In the genomic region with DNA sequence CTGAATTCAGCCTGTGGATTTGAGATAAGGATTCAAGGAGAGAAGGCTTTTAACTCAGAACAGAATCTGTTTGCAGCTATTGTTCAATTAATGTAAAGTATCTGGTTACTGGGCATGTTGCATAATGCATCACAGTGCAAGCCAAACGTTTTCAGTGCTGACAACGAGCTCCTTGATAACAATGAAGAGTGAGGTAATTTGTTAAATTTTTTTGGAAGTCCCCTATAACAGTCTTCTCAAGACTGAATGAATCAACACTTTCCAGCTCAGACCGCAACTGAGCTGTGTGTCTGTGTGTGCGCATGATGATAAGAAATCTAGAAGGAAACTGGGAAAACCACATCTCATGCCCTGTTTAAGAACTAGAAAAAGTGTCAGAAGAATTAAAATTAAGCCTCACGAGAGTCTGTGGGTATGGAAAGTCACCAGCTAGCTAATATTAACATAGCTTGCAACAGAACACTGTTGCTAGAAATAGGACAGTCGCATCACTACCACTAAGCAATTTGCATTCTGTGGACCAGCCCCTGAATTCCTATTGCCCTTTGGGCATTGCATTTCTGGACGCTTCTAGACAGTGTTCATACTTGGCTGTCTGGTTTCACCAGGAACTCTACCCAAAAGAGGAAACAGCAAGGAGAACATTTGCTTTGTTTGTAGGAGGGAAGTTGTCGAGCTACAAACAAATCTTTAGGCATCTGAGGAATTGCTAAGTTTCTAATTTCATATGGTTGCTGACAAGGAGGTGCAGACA, we compare ENCODE assay signal across 1 cellular context.
TF ChIP-seq lines count a peak whose summit lies in the region.

No MANE protein-coding gene starts in this region.

TF ChIP-seq in HEK293, 187 proteins besides CTCF, POLR2A, EP300 and RAD21 (continued from another document and continues in another):
- TF ChIP-seq, protein P1, sequence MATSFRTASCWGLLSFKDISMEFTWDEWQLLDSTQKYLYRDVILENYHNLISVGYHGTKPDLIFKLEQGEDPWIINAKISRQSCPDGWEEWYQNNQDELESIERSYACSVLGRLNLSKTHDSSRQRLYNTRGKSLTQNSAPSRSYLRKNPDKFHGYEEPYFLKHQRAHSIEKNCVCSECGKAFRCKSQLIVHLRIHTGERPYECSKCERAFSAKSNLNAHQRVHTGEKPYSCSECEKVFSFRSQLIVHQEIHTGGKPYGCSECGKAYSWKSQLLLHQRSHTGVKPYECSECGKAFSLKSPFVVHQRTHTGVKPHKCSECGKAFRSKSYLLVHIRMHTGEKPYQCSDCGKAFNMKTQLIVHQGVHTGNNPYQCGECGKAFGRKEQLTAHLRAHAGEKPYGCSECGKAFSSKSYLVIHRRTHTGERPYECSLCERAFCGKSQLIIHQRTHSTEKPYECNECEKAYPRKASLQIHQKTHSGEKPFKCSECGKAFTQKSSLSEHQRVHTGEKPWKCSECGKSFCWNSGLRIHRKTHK (tag by site-specific recombination; IDR thresholded peaks at IDR 0.05): no peak
- TF ChIP-seq, protein P2, sequence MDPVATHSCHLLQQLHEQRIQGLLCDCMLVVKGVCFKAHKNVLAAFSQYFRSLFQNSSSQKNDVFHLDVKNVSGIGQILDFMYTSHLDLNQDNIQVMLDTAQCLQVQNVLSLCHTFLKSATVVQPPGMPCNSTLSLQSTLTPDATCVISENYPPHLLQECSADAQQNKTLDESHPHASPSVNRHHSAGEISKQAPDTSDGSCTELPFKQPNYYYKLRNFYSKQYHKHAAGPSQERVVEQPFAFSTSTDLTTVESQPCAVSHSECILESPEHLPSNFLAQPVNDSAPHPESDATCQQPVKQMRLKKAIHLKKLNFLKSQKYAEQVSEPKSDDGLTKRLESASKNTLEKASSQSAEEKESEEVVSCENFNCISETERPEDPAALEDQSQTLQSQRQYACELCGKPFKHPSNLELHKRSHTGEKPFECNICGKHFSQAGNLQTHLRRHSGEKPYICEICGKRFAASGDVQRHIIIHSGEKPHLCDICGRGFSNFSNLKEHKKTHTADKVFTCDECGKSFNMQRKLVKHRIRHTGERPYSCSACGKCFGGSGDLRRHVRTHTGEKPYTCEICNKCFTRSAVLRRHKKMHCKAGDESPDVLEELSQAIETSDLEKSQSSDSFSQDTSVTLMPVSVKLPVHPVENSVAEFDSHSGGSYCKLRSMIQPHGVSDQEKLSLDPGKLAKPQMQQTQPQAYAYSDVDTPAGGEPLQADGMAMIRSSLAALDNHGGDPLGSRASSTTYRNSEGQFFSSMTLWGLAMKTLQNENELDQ (tag by site-specific recombination; IDR thresholded peaks at IDR 0.05; ENCODE audit: low read depth): no peak
- no peak for TF ChIP-seq ZNF10 (tag by site-specific recombination; IDR thresholded peaks at IDR 0.05)
- TF ChIP-seq, protein P3, sequence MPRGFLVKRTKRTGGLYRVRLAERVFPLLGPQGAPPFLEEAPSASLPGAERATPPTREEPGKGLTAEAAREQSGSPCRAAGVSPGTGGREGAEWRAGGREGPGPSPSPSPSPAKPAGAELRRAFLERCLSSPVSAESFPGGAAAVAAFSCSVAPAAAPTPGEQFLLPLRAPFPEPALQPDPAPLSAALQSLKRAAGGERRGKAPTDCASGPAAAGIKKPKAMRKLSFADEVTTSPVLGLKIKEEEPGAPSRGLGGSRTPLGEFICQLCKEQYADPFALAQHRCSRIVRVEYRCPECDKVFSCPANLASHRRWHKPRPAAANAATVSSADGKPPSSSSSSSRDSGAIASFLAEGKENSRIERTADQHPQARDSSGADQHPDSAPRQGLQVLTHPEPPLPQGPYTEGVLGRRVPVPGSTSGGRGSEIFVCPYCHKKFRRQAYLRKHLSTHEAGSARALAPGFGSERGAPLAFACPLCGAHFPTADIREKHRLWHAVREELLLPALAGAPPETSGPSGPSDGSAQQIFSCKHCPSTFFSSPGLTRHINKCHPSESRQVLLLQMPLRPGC (tag by site-specific recombination; IDR thresholded peaks at IDR 0.05): no peak
- TF ChIP-seq ZNF248 (tag by site-specific recombination; IDR thresholded peaks at IDR 0.05): no peak
- TF ChIP-seq, protein P4, sequence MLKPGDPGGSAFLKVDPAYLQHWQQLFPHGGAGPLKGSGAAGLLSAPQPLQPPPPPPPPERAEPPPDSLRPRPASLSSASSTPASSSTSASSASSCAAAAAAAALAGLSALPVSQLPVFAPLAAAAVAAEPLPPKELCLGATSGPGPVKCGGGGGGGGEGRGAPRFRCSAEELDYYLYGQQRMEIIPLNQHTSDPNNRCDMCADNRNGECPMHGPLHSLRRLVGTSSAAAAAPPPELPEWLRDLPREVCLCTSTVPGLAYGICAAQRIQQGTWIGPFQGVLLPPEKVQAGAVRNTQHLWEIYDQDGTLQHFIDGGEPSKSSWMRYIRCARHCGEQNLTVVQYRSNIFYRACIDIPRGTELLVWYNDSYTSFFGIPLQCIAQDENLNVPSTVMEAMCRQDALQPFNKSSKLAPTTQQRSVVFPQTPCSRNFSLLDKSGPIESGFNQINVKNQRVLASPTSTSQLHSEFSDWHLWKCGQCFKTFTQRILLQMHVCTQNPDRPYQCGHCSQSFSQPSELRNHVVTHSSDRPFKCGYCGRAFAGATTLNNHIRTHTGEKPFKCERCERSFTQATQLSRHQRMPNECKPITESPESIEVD (tag by site-specific recombination; IDR thresholded peaks at IDR 0.05): peak; percentile 90
- no peak for TF ChIP-seq KLF10 (tag by site-specific recombination; IDR thresholded peaks at IDR 0.05)
- TF ChIP-seq ZIC2 (tag by site-specific recombination; IDR thresholded peaks at IDR 0.05): no peak
- TF ChIP-seq, protein P5, sequence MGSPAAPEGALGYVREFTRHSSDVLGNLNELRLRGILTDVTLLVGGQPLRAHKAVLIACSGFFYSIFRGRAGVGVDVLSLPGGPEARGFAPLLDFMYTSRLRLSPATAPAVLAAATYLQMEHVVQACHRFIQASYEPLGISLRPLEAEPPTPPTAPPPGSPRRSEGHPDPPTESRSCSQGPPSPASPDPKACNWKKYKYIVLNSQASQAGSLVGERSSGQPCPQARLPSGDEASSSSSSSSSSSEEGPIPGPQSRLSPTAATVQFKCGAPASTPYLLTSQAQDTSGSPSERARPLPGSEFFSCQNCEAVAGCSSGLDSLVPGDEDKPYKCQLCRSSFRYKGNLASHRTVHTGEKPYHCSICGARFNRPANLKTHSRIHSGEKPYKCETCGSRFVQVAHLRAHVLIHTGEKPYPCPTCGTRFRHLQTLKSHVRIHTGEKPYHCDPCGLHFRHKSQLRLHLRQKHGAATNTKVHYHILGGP (tag by site-specific recombination; IDR thresholded peaks at IDR 0.05): no peak
- 0 out of 2 replicates have a peak, but pooled peaks have one; percentile 18 for TF ChIP-seq ZNF184 (tag by site-specific recombination; IDR thresholded peaks at IDR 0.05)
- TF ChIP-seq, protein P6, sequence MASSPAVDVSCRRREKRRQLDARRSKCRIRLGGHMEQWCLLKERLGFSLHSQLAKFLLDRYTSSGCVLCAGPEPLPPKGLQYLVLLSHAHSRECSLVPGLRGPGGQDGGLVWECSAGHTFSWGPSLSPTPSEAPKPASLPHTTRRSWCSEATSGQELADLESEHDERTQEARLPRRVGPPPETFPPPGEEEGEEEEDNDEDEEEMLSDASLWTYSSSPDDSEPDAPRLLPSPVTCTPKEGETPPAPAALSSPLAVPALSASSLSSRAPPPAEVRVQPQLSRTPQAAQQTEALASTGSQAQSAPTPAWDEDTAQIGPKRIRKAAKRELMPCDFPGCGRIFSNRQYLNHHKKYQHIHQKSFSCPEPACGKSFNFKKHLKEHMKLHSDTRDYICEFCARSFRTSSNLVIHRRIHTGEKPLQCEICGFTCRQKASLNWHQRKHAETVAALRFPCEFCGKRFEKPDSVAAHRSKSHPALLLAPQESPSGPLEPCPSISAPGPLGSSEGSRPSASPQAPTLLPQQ (tag by site-specific recombination; IDR thresholded peaks at IDR 0.05): peak; percentile 59
- TF ChIP-seq, protein P7, sequence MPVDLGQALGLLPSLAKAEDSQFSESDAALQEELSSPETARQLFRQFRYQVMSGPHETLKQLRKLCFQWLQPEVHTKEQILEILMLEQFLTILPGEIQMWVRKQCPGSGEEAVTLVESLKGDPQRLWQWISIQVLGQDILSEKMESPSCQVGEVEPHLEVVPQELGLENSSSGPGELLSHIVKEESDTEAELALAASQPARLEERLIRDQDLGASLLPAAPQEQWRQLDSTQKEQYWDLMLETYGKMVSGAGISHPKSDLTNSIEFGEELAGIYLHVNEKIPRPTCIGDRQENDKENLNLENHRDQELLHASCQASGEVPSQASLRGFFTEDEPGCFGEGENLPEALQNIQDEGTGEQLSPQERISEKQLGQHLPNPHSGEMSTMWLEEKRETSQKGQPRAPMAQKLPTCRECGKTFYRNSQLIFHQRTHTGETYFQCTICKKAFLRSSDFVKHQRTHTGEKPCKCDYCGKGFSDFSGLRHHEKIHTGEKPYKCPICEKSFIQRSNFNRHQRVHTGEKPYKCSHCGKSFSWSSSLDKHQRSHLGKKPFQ (tag by site-specific recombination; IDR thresholded peaks at IDR 0.05): no peak
- TF ChIP-seq OSR2 (tag by site-specific recombination; IDR thresholded peaks at IDR 0.05): peak; percentile 65
- no peak for TF ChIP-seq ZSCAN30 (tag by site-specific recombination; IDR thresholded peaks at IDR 0.05)
- no peak for TF ChIP-seq ZNF423 (tag by site-specific recombination; IDR thresholded peaks at IDR 0.05)
- TF ChIP-seq ZNF23 (tag by site-specific recombination; IDR thresholded peaks at IDR 0.05; ENCODE audit: borderline replicate concordance): no peak
- TF ChIP-seq ZNF138 (tag by site-specific recombination; IDR thresholded peaks at IDR 0.05; ENCODE audit: borderline replicate concordance): no peak
- peak; percentile 61; the same call in 1 of the 2 replicates for TF ChIP-seq ZNF664 (tag by site-specific recombination; IDR thresholded peaks at IDR 0.05)
- no peak for TF ChIP-seq KLF1 (tag by site-specific recombination; IDR thresholded peaks at IDR 0.05)
- no peak for TF ChIP-seq ZNF354C (tag by site-specific recombination; IDR thresholded peaks at IDR 0.05; ENCODE audit: borderline replicate concordance, low read depth)
- TF ChIP-seq TRIM28 (IDR thresholded peaks at IDR 0.05; ENCODE audit: borderline replicate concordance, low read length): peak; percentile 64
- TF ChIP-seq ZNF112 (tag by site-specific recombination; IDR thresholded peaks at IDR 0.05): no peak
- TF ChIP-seq ZNF335 (tag by site-specific recombination; conservative IDR thresholded peaks at IDR 0.05): peak; percentile 36; the same call in 1 of the 2 replicates
- TF ChIP-seq ZNF292 (tag by site-specific recombination; IDR thresholded peaks at IDR 0.05; ENCODE audit: borderline replicate concordance, low read depth): no peak
- TF ChIP-seq, protein P8, sequence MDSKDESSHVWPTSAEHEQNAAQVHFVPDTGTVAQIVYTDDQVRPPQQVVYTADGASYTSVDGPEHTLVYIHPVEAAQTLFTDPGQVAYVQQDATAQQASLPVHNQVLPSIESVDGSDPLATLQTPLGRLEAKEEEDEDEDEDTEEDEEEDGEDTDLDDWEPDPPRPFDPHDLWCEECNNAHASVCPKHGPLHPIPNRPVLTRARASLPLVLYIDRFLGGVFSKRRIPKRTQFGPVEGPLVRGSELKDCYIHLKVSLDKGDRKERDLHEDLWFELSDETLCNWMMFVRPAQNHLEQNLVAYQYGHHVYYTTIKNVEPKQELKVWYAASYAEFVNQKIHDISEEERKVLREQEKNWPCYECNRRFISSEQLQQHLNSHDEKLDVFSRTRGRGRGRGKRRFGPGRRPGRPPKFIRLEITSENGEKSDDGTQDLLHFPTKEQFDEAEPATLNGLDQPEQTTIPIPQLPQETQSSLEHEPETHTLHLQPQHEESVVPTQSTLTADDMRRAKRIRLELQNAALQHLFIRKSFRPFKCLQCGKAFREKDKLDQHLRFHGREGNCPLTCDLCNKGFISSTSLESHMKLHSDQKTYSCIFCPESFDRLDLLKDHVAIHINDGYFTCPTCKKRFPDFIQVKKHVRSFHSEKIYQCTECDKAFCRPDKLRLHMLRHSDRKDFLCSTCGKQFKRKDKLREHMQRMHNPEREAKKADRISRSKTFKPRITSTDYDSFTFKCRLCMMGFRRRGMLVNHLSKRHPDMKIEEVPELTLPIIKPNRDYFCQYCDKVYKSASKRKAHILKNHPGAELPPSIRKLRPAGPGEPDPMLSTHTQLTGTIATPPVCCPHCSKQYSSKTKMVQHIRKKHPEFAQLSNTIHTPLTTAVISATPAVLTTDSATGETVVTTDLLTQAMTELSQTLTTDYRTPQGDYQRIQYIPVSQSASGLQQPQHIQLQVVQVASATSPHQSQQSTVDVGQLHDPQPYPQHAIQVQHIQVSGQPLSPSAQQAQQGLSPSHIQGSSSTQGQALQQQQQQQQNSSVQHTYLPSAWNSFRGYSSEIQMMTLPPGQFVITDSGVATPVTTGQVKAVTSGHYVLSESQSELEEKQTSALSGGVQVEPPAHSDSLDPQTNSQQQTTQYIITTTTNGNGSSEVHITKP (tag by site-specific recombination; IDR thresholded peaks at IDR 0.05): peak; percentile 43; the same call in 1 of the 2 replicates
- TF ChIP-seq MZF1 (tag by site-specific recombination; IDR thresholded peaks at IDR 0.05; ENCODE audit: borderline replicate concordance): peak; percentile 41; the same call in 1 of the 2 replicates
- no peak for TF ChIP-seq ZNF350 (tag by site-specific recombination; IDR thresholded peaks at IDR 0.05)
- TF ChIP-seq ZBTB8A (tag by site-specific recombination; IDR thresholded peaks at IDR 0.05): no peak
- TF ChIP-seq ZNF2 (tag by site-specific recombination; IDR thresholded peaks at IDR 0.05): no peak
- TF ChIP-seq ZNF174 (tag by site-specific recombination; IDR thresholded peaks at IDR 0.05): no peak
- peak; percentile 53; the same call in 1 of the 2 replicates for TF ChIP-seq REPIN1 (tag by site-specific recombination; IDR thresholded peaks at IDR 0.05; ENCODE audit: low read depth)
- TF ChIP-seq SCRT2 (tag by site-specific recombination; IDR thresholded peaks at IDR 0.05): peak; percentile 63
- TF ChIP-seq ZEB2 (tag by site-specific recombination; IDR thresholded peaks at IDR 0.05): 0 out of 2 replicates have a peak, but pooled peaks have one; percentile 44
- TF ChIP-seq ZSCAN23 (tag by site-specific recombination; IDR thresholded peaks at IDR 0.05): no peak
- peak; percentile 46; the same call in 1 of the 2 replicates for TF ChIP-seq SP7 (tag by site-specific recombination; IDR thresholded peaks at IDR 0.05)
- TF ChIP-seq, protein P9, sequence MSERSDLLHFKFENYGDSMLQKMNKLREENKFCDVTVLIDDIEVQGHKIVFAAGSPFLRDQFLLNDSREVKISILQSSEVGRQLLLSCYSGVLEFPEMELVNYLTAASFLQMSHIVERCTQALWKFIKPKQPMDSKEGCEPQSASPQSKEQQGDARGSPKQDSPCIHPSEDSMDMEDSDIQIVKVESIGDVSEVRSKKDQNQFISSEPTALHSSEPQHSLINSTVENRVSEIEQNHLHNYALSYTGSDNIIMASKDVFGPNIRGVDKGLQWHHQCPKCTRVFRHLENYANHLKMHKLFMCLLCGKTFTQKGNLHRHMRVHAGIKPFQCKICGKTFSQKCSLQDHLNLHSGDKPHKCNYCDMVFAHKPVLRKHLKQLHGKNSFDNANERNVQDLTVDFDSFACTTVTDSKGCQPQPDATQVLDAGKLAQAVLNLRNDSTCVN (tag by site-specific recombination; optimal IDR thresholded peaks at IDR 0.05): no peak
- TF ChIP-seq FEZF1 (tag by site-specific recombination; IDR thresholded peaks at IDR 0.05): peak; percentile 73
- peak; percentile 52 for TF ChIP-seq ZNF366 (tag by site-specific recombination; conservative IDR thresholded peaks at IDR 0.05)
- TF ChIP-seq ZXDB (tag by site-specific recombination; IDR thresholded peaks at IDR 0.05): 0 out of 2 replicates have a peak, but pooled peaks have one; percentile 64
- no peak for TF ChIP-seq ZNF37A (tag by site-specific recombination; IDR thresholded peaks at IDR 0.05)
- no peak for TF ChIP-seq ZNF311 (tag by site-specific recombination; IDR thresholded peaks at IDR 0.05; ENCODE audit: borderline replicate concordance)
